Comparison of ENCODE assay signal across 9 cellular contexts in genomic region chr5:83430130-83431010, GRCh38. TPM values are rescaled to one million over a fixed set of nuclear protein-coding genes. Genes with fewer than 3 reads are reported as not detected.
DNase-seq lines count a peak whose midpoint lies in the region; ATAC-seq and TF ChIP-seq lines count a peak whose summit lies in the region.
"Had no signal": no experiment of that assay in that cellular context is flagged by ENCODE, and none has a peak within 500 bp of the region (broad histone marks: within the 10 kb centered on the region; RNA-seq: fewer than 3 reads in every experiment).

No MANE protein-coding gene starts in this region.

- no peaks in the 10 kb centered on the region for H3K9me3 Mint-ChIP-seq in activated CD8-positive, alpha-beta T cell treated with anti-CD3 and anti-CD28 coated beads, Interleukin-2, amount 10 ng/mL, durations not matched to agents 7 days and 5 days (ENCODE audit: insufficient read depth)
- no peaks in the 10 kb centered on the region for H3K9me3 Mint-ChIP-seq in stimulated activated naive CD8-positive, alpha-beta T cell treated with anti-CD3 and anti-CD28 coated beads, Interleukin-15, amount 100 ng/mL, for 72 hours
- H3K9me3 Mint-ChIP-seq: IgD-negative memory B cell had no signal

- H3K27ac Mint-ChIP-seq in activated CD8-positive, alpha-beta T cell treated with anti-CD3 and anti-CD28 coated beads, Interleukin-2, amount 10 ng/mL, durations not matched to agents 7 days and 5 days, result no peak overlapping the region
- no peak overlapping the region for H3K27ac Mint-ChIP-seq in stimulated activated naive CD8-positive, alpha-beta T cell treated with anti-CD3 and anti-CD28 coated beads, Interleukin-15, amount 100 ng/mL, for 72 hours
- H3K27ac Mint-ChIP-seq: IgD-negative memory B cell had no signal

- peak; percentile 73 for TF ChIP-seq CTCF in AG09319 (IDR thresholded peaks at IDR 0.05; ENCODE audit: low read depth, low read length)

- no peaks in the 10 kb centered on the region for H3K27me3 Mint-ChIP-seq in activated CD8-positive, alpha-beta T cell treated with anti-CD3 and anti-CD28 coated beads, Interleukin-2, amount 10 ng/mL, durations not matched to agents 7 days and 5 days (ENCODE audit: low read depth)
- H3K27me3 Mint-ChIP-seq in stimulated activated naive CD8-positive, alpha-beta T cell treated with anti-CD3 and anti-CD28 coated beads, Interleukin-15, amount 100 ng/mL, for 72 hours, result no peaks in the 10 kb centered on the region
- H3K27me3 Mint-ChIP-seq: IgD-negative memory B cell had no signal

- H3K4me3 Mint-ChIP-seq in activated CD8-positive, alpha-beta T cell treated with anti-CD3 and anti-CD28 coated beads, Interleukin-2, amount 10 ng/mL, durations not matched to agents 7 days and 5 days, result no peak overlapping the region
- H3K4me3 Mint-ChIP-seq in stimulated activated naive CD8-positive, alpha-beta T cell treated with anti-CD3 and anti-CD28 coated beads, Interleukin-15, amount 100 ng/mL, for 72 hours, result no peak overlapping the region
- H3K4me3 Mint-ChIP-seq: IgD-negative memory B cell had no signal

- no peaks in the 10 kb centered on the region for H3K36me3 Mint-ChIP-seq in activated CD8-positive, alpha-beta T cell treated with anti-CD3 and anti-CD28 coated beads, Interleukin-2, amount 10 ng/mL, durations not matched to agents 7 days and 5 days (ENCODE audit: low read depth)
- H3K36me3 Mint-ChIP-seq: IgD-negative memory B cell had no signal

- ATAC-seq in GM18858 (IDR thresholded peaks at IDR 0.05; ENCODE audit: unreplicated experiment), result peak; percentile 39
- ATAC-seq in HG03135 (IDR thresholded peaks at IDR 0.05; ENCODE audit: unreplicated experiment), result peak; percentile 83
- ATAC-seq in activated CD8-positive, alpha-beta T cell treated with anti-CD3 and anti-CD28 coated beads, Interleukin-2, amount 10 ng/mL, durations not matched to agents 7 days and 5 days, result peak; percentile 88
- peak; percentile 71 for ATAC-seq in stimulated activated naive CD8-positive, alpha-beta T cell treated with anti-CD3 and anti-CD28 coated beads, Interleukin-15, amount 100 ng/mL, for 72 hours

- POLR2A ChIA-PET in activated CD8-positive, alpha-beta T cell treated with anti-CD3 and anti-CD28 coated beads, Interleukin-2, amount 10 ng/mL, durations not matched to agents 7 days and 5 days (lab: Charles Lee), result no interaction called here

- DNase-seq in AG09319 (ENCODE audit: extremely low read depth, low read depth) (no peak), NCI-H82 (lab: John Stamatoyannopoulos, UW) (peak; percentile 84), epidermal melanocyte (ENCODE audit: insufficient read length, low spot score) (peak; percentile 44), middle frontal gyrus (ENCODE audit: extremely low spot score, low spot score) (peak; percentile 33)
- peak; percentile 72 for DNase-seq in activated CD8-positive, alpha-beta T cell treated with anti-CD3 and anti-CD28 coated beads, Interleukin-2, amount 10 ng/mL, durations not matched to agents 7 days and 5 days
- peak; percentile 46 to 49 for DNase-seq in stimulated activated naive CD8-positive, alpha-beta T cell treated with anti-CD3 and anti-CD28 coated beads, Interleukin-15, amount 100 ng/mL, for 72 hours

- CTCF ChIA-PET in activated CD8-positive, alpha-beta T cell treated with anti-CD3 and anti-CD28 coated beads, Interleukin-2, amount 10 ng/mL, durations not matched to agents 7 days and 5 days (lab: Charles Lee), result interaction anchor here (0.8 to 2.9 kb wide), 6 partner anchors 12 to 1117 kb away, joined by 3 to 20 read pairs (median 4); no protein-coding TSS in a partner anchor

- H3K4me1 Mint-ChIP-seq in activated CD8-positive, alpha-beta T cell treated with anti-CD3 and anti-CD28 coated beads, Interleukin-2, amount 10 ng/mL, durations not matched to agents 7 days and 5 days (ENCODE audit: low read depth), result no peaks in the 10 kb centered on the region
- H3K4me1 Mint-ChIP-seq in stimulated activated naive CD8-positive, alpha-beta T cell treated with anti-CD3 and anti-CD28 coated beads, Interleukin-15, amount 100 ng/mL, for 72 hours, result no peaks in the 10 kb centered on the region
- H3K4me1 Mint-ChIP-seq: IgD-negative memory B cell had no signal

RNA-seq across cellular contexts. Expression of gene VCAN, which starts 41.2 kb away (rescaled TPM):
- under 1 TPM; 0.03 to 0.39 TPM for total RNA-seq in activated CD8-positive, alpha-beta T cell treated with anti-CD3 and anti-CD28 coated beads, Interleukin-2, amount 10 ng/mL, durations not matched to agents 7 days and 5 days
